ENCODE assay signal across 8 cellular contexts in the genomic region with DNA sequence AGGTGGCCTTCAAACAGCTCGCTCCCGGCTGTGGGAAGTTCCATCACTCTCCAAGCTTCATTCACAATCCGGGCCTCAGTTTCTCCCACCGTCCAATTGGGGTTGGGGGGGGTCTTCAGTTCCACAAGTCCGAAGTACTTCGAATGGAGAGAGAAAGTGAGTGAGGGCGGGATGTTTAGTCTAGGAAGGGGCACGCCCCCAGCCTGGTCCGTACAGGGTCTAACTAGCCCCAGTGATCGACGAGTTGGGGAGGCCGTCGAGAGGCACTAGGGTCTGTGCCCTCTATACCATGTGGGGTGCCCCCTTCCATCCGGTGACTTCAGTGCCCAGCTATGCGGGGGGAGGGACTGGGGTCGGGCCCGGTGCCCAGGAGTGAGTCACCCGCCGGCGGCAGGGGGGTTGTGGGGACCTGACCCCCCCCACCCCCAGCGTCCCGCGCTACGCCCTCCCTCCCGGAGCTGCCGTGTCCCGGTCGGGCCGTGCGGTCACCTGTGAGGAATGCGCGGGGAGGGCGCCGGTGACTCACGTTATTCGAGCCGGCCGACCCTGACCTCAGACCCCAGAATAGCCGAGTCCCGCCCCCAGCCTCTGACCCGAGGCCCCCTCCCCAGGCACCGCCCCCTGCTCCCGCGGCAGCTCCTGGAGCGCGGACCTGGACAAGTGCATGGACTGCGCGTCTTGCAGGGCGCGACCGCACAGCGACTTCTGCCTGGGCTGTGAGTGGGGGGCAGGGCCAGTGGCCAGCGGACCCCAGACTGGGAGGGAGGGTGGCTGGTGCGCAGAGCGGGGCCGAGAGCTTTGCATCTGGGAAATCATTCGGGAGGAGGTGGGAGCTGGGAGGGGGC. TPM values are rescaled to one million over a fixed set of nuclear protein-coding genes. Genes with fewer than 3 reads are reported as not detected.
DNase-seq lines count a peak whose midpoint lies in the region; ATAC-seq and TF ChIP-seq lines count a peak whose summit lies in the region.

No MANE protein-coding gene starts in this region.

- intact Hi-C loops in CD8-positive, alpha-beta T cell (cut with DNase I, micrococcal nuclease), result loop anchor here (1.0 to 5.0 kb wide), 5 partner anchors 17 to 481 kb away; a partner anchor contains a TSS

- DNase-seq in CD8-positive, alpha-beta T cell, result peak in 6 of 7 experiments; percentile 54 to 83 (median 72)
- DNase-seq in M059J (ENCODE audit: low read depth) (peak; percentile 91), medulla oblongata (ENCODE audit: extremely low spot score) (peak; percentile 30), GDM1 (lab: John Stamatoyannopoulos, UW) (no peak)
- DNase-seq in activated CD8-positive, alpha-beta T cell treated with anti-CD3 and anti-CD28 coated beads, Interleukin-2, amount 10 ng/mL, durations not matched to agents 7 days and 5 days, result peak; percentile 52
- DNase-seq in effector CD8-positive, alpha-beta T cell (lab: John Stamatoyannopoulos, UW), result peak; percentile 47
- peak; percentile 46 to 53 for DNase-seq in stimulated activated CD8-positive, alpha-beta memory T cell treated with anti-CD3 and anti-CD28 coated beads, Interleukin-7, amount 100 ng/mL, for 1 hour (ENCODE audit: low read depth in 2 of 2)

- peaks cover 5% of the 10 kb centered on the region for H3K27me3 Mint-ChIP-seq in CD8-positive, alpha-beta T cell (ENCODE audit: low read depth)
- peaks cover 13% of the 10 kb centered on the region for H3K27me3 Mint-ChIP-seq in activated CD8-positive, alpha-beta T cell treated with anti-CD3 and anti-CD28 coated beads, Interleukin-2, amount 10 ng/mL, durations not matched to agents 7 days and 5 days (ENCODE audit: low read depth)

- peaks cover 2% of the 10 kb centered on the region for H3K36me3 ChIP-seq in CD8-positive, alpha-beta T cell (ENCODE audit: insufficient read depth, low read length)

- H3K27me3 ChIP-seq in CD8-positive, alpha-beta T cell (ENCODE audit: insufficient read depth, low read length), result peaks cover 3% of the 10 kb centered on the region

- ATAC-seq in CD8-positive, alpha-beta T cell, result peak; percentile 21
- peak; percentile 10 for ATAC-seq in activated CD8-positive, alpha-beta T cell treated with anti-CD3 and anti-CD28 coated beads, Interleukin-2, amount 10 ng/mL, durations not matched to agents 7 days and 5 days
- no peak for ATAC-seq in HG02938 (IDR thresholded peaks at IDR 0.05; ENCODE audit: unreplicated experiment)

- peak overlapping the region; percentile 95 for H3K4me3 Mint-ChIP-seq in CD8-positive, alpha-beta T cell
- peak overlapping the region; percentile 85 for H3K4me3 Mint-ChIP-seq in activated CD8-positive, alpha-beta T cell treated with anti-CD3 and anti-CD28 coated beads, Interleukin-2, amount 10 ng/mL, durations not matched to agents 7 days and 5 days

- no peaks in the 10 kb centered on the region for H3K9me3 Mint-ChIP-seq in CD8-positive, alpha-beta T cell
- no peaks in the 10 kb centered on the region for H3K9me3 Mint-ChIP-seq in activated CD8-positive, alpha-beta T cell treated with anti-CD3 and anti-CD28 coated beads, Interleukin-2, amount 10 ng/mL, durations not matched to agents 7 days and 5 days (ENCODE audit: insufficient read depth)

- H3K4me3 ChIP-seq in CD8-positive, alpha-beta T cell (ENCODE audit: low read depth, low read length), result peak overlapping the region; percentile 54

- peaks cover 49% of the 10 kb centered on the region for H3K4me1 Mint-ChIP-seq in CD8-positive, alpha-beta T cell (ENCODE audit: low read depth)
- peaks cover 53% of the 10 kb centered on the region for H3K4me1 Mint-ChIP-seq in activated CD8-positive, alpha-beta T cell treated with anti-CD3 and anti-CD28 coated beads, Interleukin-2, amount 10 ng/mL, durations not matched to agents 7 days and 5 days (ENCODE audit: low read depth)

- peak overlapping the region; percentile 95 for H3K27ac Mint-ChIP-seq in CD8-positive, alpha-beta T cell
- H3K27ac Mint-ChIP-seq in activated CD8-positive, alpha-beta T cell treated with anti-CD3 and anti-CD28 coated beads, Interleukin-2, amount 10 ng/mL, durations not matched to agents 7 days and 5 days, result peak overlapping the region; percentile 94

- no peaks in the 10 kb centered on the region for H3K9me3 ChIP-seq in CD8-positive, alpha-beta T cell (ENCODE audit: low read length)

- H3K27ac ChIP-seq in CD8-positive, alpha-beta T cell (ENCODE audit: low read depth, low read length), result peak overlapping the region; percentile 12

- CTCF ChIA-PET in CD8-positive, alpha-beta T cell (lab: Charles Lee), result interaction anchor here (0.7 to 2.5 kb wide), 9 partner anchors 8 to 109 kb away, joined by 3 to 8 read pairs (median 5); a partner anchor contains a TSS
- CTCF ChIA-PET in activated CD8-positive, alpha-beta T cell treated with anti-CD3 and anti-CD28 coated beads, Interleukin-2, amount 10 ng/mL, durations not matched to agents 7 days and 5 days (lab: Charles Lee), result interaction anchor here (1.0 to 7.2 kb wide), 7 partner anchors 11 to 109 kb away, joined by 3 to 105 read pairs (median 7); a partner anchor contains a TSS

- TF ChIP-seq CTCF in CD8-positive, alpha-beta T cell (IDR thresholded peaks at IDR 0.05), result no peak

- peaks cover 64% of the 10 kb centered on the region for H3K4me1 ChIP-seq in CD8-positive, alpha-beta T cell (ENCODE audit: insufficient read depth, low read length)

- H3K36me3 Mint-ChIP-seq in CD8-positive, alpha-beta T cell, result peaks cover 6% of the 10 kb centered on the region
- peaks cover 11% of the 10 kb centered on the region for H3K36me3 Mint-ChIP-seq in activated CD8-positive, alpha-beta T cell treated with anti-CD3 and anti-CD28 coated beads, Interleukin-2, amount 10 ng/mL, durations not matched to agents 7 days and 5 days (ENCODE audit: low read depth)

- POLR2A ChIA-PET in CD8-positive, alpha-beta T cell (lab: Charles Lee), result interaction anchor here (0.6 to 3.5 kb wide), 9 partner anchors 10 to 137 kb away, joined by 3 to 18 read pairs (median 3); no protein-coding TSS in a partner anchor
- POLR2A ChIA-PET in activated CD8-positive, alpha-beta T cell treated with anti-CD3 and anti-CD28 coated beads, Interleukin-2, amount 10 ng/mL, durations not matched to agents 7 days and 5 days (lab: Charles Lee), result interaction anchor here (0.8 to 4.8 kb wide), 3 partner anchors 10 to 41 kb away, joined by 4 to 20 read pairs (median 4); a partner anchor contains a TSS

RNA-seq across cellular contexts. Expression of a gene that starts 0.7 kb away (rescaled TPM):
- 1 to 10 TPM; 2.0 to 2.5 TPM for total RNA-seq in CD8-positive, alpha-beta T cell
- 662 and 743 TPM in 2 replicates for total RNA-seq in M059J (2014; rRNA removed; shearing (Covaris generic))
- total RNA-seq in activated CD8-positive, alpha-beta T cell treated with anti-CD3 and anti-CD28 coated beads, Interleukin-2, amount 10 ng/mL, durations not matched to agents 7 days and 5 days, result 1 to 10 TPM; 4.2 to 4.7 TPM

RNA-seq across cellular contexts. Expression of a gene that starts 2.8 kb away (rescaled TPM):
- total RNA-seq in CD8-positive, alpha-beta T cell, result not detected
- 0.27 and 0.34 TPM in 2 replicates for total RNA-seq in M059J (2014; rRNA removed; shearing (Covaris generic))
- not detected for total RNA-seq in activated CD8-positive, alpha-beta T cell treated with anti-CD3 and anti-CD28 coated beads, Interleukin-2, amount 10 ng/mL, durations not matched to agents 7 days and 5 days

RNA-seq across cellular contexts. Expression of a gene that starts 2.9 kb away (rescaled TPM):
- 1 to 10 TPM; 6.4 to 7.1 TPM for total RNA-seq in CD8-positive, alpha-beta T cell
- 28.1 and 47.8 TPM in 2 replicates for total RNA-seq in M059J (2014; rRNA removed; shearing (Covaris generic))
- total RNA-seq in activated CD8-positive, alpha-beta T cell treated with anti-CD3 and anti-CD28 coated beads, Interleukin-2, amount 10 ng/mL, durations not matched to agents 7 days and 5 days, result 10 to 100 TPM; 41.0 to 41.7 TPM

RNA-seq across cellular contexts. Expression of a gene that starts 3.0 kb away (rescaled TPM):
- 10 to 100 TPM; 13.1 to 14.0 TPM for total RNA-seq in CD8-positive, alpha-beta T cell
- total RNA-seq in M059J (2014; rRNA removed; shearing (Covaris generic)), result 29.9 and 31.7 TPM in 2 replicates
- 10 to 100 TPM; 57.4 to 57.9 TPM for total RNA-seq in activated CD8-positive, alpha-beta T cell treated with anti-CD3 and anti-CD28 coated beads, Interleukin-2, amount 10 ng/mL, durations not matched to agents 7 days and 5 days

RNA-seq across cellular contexts. Expression of a gene that starts 8.1 kb away (rescaled TPM):
- not detected for total RNA-seq in CD8-positive, alpha-beta T cell
- total RNA-seq in M059J (2014; rRNA removed; shearing (Covaris generic)), result not detected in 2 replicates
- total RNA-seq in activated CD8-positive, alpha-beta T cell treated with anti-CD3 and anti-CD28 coated beads, Interleukin-2, amount 10 ng/mL, durations not matched to agents 7 days and 5 days, result under 1 TPM in 1 of 2 experiments, not detected in 1; 0.16 TPM

Comparison
In these comparisons a context has a peak if more than half of its experiments do, and no peak if none do; other contexts are left out.
1. RNA of a gene that starts 0.7 kb away (total RNA-seq): 662 to 743 TPM in M059J; 4.2 to 4.7 TPM in activated CD8-positive, alpha-beta T cell treated with anti-CD3 and anti-CD28 coated beads, Interleukin-2, amount 10 ng/mL, durations not matched to agents 7 days and 5 days and 2.0 to 2.5 TPM in CD8-positive, alpha-beta T cell; every median in the first group is over 100 times any median in the second.